23 cellular contexts compared by ENCODE assay signal in the genomic region with DNA sequence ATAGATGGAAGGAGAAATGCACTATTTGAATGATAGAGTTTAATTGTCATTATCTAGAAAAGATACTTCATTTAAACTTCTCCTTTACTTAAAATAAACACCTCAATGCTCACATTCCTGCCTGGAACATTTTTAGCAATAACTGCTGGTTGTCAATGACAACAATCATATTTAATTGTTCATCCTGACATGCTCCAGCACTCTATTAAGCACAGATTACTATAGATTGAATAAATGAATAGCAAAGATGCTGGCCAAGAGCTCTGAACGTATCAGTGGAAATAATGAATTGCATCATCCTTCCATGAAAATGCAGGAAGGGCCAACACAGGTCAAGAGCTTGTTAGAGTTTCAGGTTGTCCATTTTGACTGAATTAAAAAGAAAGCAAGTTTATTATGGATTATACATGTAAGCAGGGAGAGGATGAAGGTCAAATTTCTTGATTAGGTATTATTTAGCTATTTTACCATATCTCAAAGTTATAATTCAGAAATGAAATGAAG.
A peak's percentile ranks its signal among the peaks of the same experiment; 100 is the strongest.
DNase-seq lines count a peak whose midpoint lies in the region; ATAC-seq, FAIRE-seq and TF ChIP-seq lines count a peak whose summit lies in the region.
"Had no signal": no experiment of that assay in that cellular context is flagged by ENCODE, and none has a peak within 500 bp of the region (broad histone marks: within the 10 kb centered on the region; RNA-seq: fewer than 3 reads in every experiment).

No MANE protein-coding gene starts in this region.

- WGBS in K562 (ENCODE audit: insufficient coverage, low coverage, missing lambda C conversion rate): 0% methylated on average over 1 of the region's 1 CpG
- WGBS in spleen, 5 donors: 31 to 68% (median 35%) methylated on average over 1 of the region's 1 CpG

- H3K9me1 ChIP-seq in K562 (ENCODE audit: control insufficient read depth, insufficient read depth, low read length): no peaks in the 10 kb centered on the region

- DNase-seq in A673 (ENCODE audit: low spot score) (peak; percentile 25), DMS53 (lab: John Stamatoyannopoulos, UW) (peak; percentile 54), K562 (ENCODE audit: extremely low read depth in 1 of 4, low spot score in 3 of 4) (no peak), fibroblast of pulmonary artery (ENCODE audit: low read depth) (peak; percentile 77), spleen (no peak), HuH-7 (ENCODE audit: low spot score) (no peak), substantia nigra (lab: John Stamatoyannopoulos, UW) (no peak), dedifferentiated amniotic fluid mesenchymal stem cell (ENCODE audit: extremely low spot score) (no peak)
- DNase-seq: Caco-2, DMS79, GM23248, KBM-7, NCI-H1436 treated with DMSO at 0.1 percent for 48 hours, NCI-H2081 treated with DMSO at 0.1 percent for 48 hours, NCI-H345, NCI-H82, T-helper 1 cell had no signal

- no peak for FAIRE-seq in K562 (lab: Jason Lieb, UNC)
- FAIRE-seq: HTR-8/SVneo had no signal

- TF ChIP-seq POLR2A in K562 (conservative IDR thresholded peaks at IDR 0.05) (no peak), spleen (IDR thresholded peaks at IDR 0.05) (no peak)

- no peak for TF ChIP-seq RAD21 in K562 (CRISPR knock-in tag; conservative IDR thresholded peaks at IDR 0.05 in 1 of 2, IDR thresholded peaks at IDR 0.05 in 1 of 2)

- CTCF ChIA-PET in A673 (lab: Charles Lee): no interaction called here
- CTCF ChIA-PET in K562 (lab: Yijun Ruan, JAX; ENCODE audit: low intra/inter-chr PET ratio): no interaction called here

- H2AFZ ChIP-seq in K562 (ENCODE audit: low read depth, low read length): no peak overlapping the region
- H2AFZ ChIP-seq: GM23248 had no signal

- H3K4me2 ChIP-seq in K562 (ENCODE audit: insufficient read depth, low read length): no peak overlapping the region

- ATAC-seq in K562: no peak
- ATAC-seq: HCT116, Panc1, Right ventricle myocardium inferior had no signal

- H3K4me3 ChIP-seq in A673 (ENCODE audit: low read depth, low read length, poor library complexity, severe bottlenecking) (no peak overlapping the region), K562 (no peak overlapping the region), fibroblast of pulmonary artery (replicated peaks; ENCODE audit: low read depth, low read length) (no peak overlapping the region), spleen (no peak overlapping the region)
- H3K4me3 ChIP-seq: GM23248, SK-N-MC had no signal

- no peaks in the 10 kb centered on the region for H3K79me2 ChIP-seq in K562 (ENCODE audit: control insufficient read depth, insufficient read depth, low read length)

- intact Hi-C loops in A673 (cut with micrococcal nuclease; ENCODE audit: unreplicated experiment) (loop anchor here (2.0 to 10.0 kb wide), 6 partner anchors 178 to 937 kb away; no protein-coding TSS in a partner anchor), K562 (cut with micrococcal nuclease) (no loop called here), spleen (cut with DNase I; ENCODE audit: low total_unique reads) (no loop called here)

- peak overlapping the region; percentile 70 for H3K27ac ChIP-seq in A673 (ENCODE audit: low read depth, low read length, poor library complexity, severe bottlenecking)
- no peak overlapping the region for H3K27ac ChIP-seq in K562 (ENCODE audit: extremely low read depth, low read depth, low read length)
- H3K27ac ChIP-seq in spleen: no peak overlapping the region
- H3K27ac ChIP-seq in substantia nigra (ENCODE audit: low read depth, low read length, poor library complexity, severe bottlenecking): no peak overlapping the region
- H3K27ac ChIP-seq: GM23248, HL-60, SK-N-MC had no signal

- POLR2A ChIA-PET in A673 (lab: Charles Lee; ENCODE audit: low non-redundant PET) (interaction anchor here (0.5 kb wide), 1 partner anchor 56 kb away, joined by 3 read pairs; no protein-coding TSS in a partner anchor), K562 (lab: Yijun Ruan, JAX) (no interaction called here)

- H3K27me3 ChIP-seq in A673 (replicated peaks; ENCODE audit: insufficient read depth, low read depth, low read length, poor library complexity): no peaks in the 10 kb centered on the region
- no peaks in the 10 kb centered on the region for H3K27me3 ChIP-seq in K562 (ENCODE audit: control insufficient read depth in 2 of 2, insufficient read depth in 2 of 2, low read length in 2 of 2)
- no peaks in the 10 kb centered on the region for H3K27me3 ChIP-seq in spleen (replicated peaks in 1 of 7)

- H3K9me3 ChIP-seq in A673 (ENCODE audit: low read depth, low read length, poor library complexity, severe bottlenecking) (no peaks in the 10 kb centered on the region), K562 (replicated peaks; ENCODE audit: control insufficient read depth, insufficient read depth, low read depth, low read length) (no peaks in the 10 kb centered on the region), spleen (no peaks in the 10 kb centered on the region)
- H3K9me3 ChIP-seq: Caco-2 had no signal

- H3K36me3 ChIP-seq in A673 (ENCODE audit: insufficient read depth, low read length, poor library complexity, severe bottlenecking) (no peaks in the 10 kb centered on the region), K562 (ENCODE audit: control insufficient read depth, insufficient read depth, low read length) (no peaks in the 10 kb centered on the region), spleen (no peaks in the 10 kb centered on the region)

- in situ Hi-C loops in K562 (cut with MboI): no loop called here

- no peaks in the 10 kb centered on the region for H4K20me1 ChIP-seq in K562 (replicated peaks; ENCODE audit: control insufficient read depth, insufficient read depth, low read length)

- TF ChIP-seq EP300 in K562 (IDR thresholded peaks at IDR 0.05; ENCODE audit: low read length): no peak

- H3K4me1 ChIP-seq in A673 (ENCODE audit: insufficient read depth, low read length, poor library complexity, severe bottlenecking): peaks cover 48% of the 10 kb centered on the region
- no peaks in the 10 kb centered on the region for H3K4me1 ChIP-seq in K562 (replicated peaks in 1 of 2; ENCODE audit: control insufficient read depth in 2 of 2, insufficient read depth in 2 of 2, low read length in 2 of 2)
- peaks cover 0 to 6% (median 0%) of the 10 kb centered on the region in 6 donors for H3K4me1 ChIP-seq in spleen
- H3K4me1 ChIP-seq: Caco-2 had no signal

- no peak for TF ChIP-seq CTCF in A673 (conservative IDR thresholded peaks at IDR 0.05; ENCODE audit: low read depth, low read length)
- no peak for TF ChIP-seq CTCF in K562 (IDR thresholded peaks at IDR 0.05 in 2 of 3, conservative IDR thresholded peaks at IDR 0.05 in 1 of 3; ENCODE audit: insufficient read depth in 2 of 3, low read depth in 1 of 3, low read length in 3 of 3)
- TF ChIP-seq CTCF in fibroblast of pulmonary artery (IDR thresholded peaks at IDR 0.05; ENCODE audit: low read length, missing control alignments): no peak
- no peak for TF ChIP-seq CTCF in spleen (IDR thresholded peaks at IDR 0.05 in 8 of 11, conservative IDR thresholded peaks at IDR 0.05 in 3 of 11)

- H3K9ac ChIP-seq in K562 (ENCODE audit: insufficient read depth in 1 of 2, low read depth in 2 of 2, low read length in 2 of 2): no peak overlapping the region
- H3K9ac ChIP-seq: GM23248 had no signal

- BruUV-seq in A673 (replicated peaks; lab: Mats Ljungman, UMichigan) (no TSS peak), K562 (replicated peaks; lab: Mats Ljungman, UMichigan) (no TSS peak)

TF ChIP-seq in K562, 482 proteins besides CTCF, POLR2A, EP300 and RAD21:
- TF ChIP-seq, protein P1, sequence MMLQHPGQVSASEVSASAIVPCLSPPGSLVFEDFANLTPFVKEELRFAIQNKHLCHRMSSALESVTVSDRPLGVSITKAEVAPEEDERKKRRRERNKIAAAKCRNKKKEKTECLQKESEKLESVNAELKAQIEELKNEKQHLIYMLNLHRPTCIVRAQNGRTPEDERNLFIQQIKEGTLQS (IDR thresholded peaks at IDR 0.05): 0 out of 2 replicates have a peak, but pooled peaks have one; percentile 11
- TF ChIP-seq, protein P1 (CRISPR knock-in tag; conservative IDR thresholded peaks at IDR 0.05): no peak
- TF ChIP-seq, protein P2, sequence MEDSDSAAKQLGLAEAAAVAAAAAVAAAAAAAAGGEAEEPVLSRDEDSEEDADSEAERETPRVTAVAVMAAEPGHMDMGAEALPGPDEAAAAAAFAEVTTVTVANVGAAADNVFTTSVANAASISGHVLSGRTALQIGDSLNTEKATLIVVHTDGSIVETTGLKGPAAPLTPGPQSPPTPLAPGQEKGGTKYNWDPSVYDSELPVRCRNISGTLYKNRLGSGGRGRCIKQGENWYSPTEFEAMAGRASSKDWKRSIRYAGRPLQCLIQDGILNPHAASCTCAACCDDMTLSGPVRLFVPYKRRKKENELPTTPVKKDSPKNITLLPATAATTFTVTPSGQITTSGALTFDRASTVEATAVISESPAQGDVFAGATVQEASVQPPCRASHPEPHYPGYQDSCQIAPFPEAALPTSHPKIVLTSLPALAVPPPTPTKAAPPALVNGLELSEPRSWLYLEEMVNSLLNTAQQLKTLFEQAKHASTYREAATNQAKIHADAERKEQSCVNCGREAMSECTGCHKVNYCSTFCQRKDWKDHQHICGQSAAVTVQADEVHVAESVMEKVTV (CRISPR knock-in tag; IDR thresholded peaks at IDR 0.05): no peak
TF ChIP-seq in K562: peak in this region for 1.

Comparison
In these comparisons a context has a peak if more than half of its experiments do, and no peak if none do; other contexts are left out.
1. DNase-seq: peak in A673 (single experiment), DMS53 (single experiment) and fibroblast of pulmonary artery (single experiment); none in K562 (0 of 4), spleen (single experiment), HuH-7 (single experiment), substantia nigra (0 of 49) and dedifferentiated amniotic fluid mesenchymal stem cell (single experiment).